ENCODE assay signal across 22 cellular contexts in the genomic region with DNA sequence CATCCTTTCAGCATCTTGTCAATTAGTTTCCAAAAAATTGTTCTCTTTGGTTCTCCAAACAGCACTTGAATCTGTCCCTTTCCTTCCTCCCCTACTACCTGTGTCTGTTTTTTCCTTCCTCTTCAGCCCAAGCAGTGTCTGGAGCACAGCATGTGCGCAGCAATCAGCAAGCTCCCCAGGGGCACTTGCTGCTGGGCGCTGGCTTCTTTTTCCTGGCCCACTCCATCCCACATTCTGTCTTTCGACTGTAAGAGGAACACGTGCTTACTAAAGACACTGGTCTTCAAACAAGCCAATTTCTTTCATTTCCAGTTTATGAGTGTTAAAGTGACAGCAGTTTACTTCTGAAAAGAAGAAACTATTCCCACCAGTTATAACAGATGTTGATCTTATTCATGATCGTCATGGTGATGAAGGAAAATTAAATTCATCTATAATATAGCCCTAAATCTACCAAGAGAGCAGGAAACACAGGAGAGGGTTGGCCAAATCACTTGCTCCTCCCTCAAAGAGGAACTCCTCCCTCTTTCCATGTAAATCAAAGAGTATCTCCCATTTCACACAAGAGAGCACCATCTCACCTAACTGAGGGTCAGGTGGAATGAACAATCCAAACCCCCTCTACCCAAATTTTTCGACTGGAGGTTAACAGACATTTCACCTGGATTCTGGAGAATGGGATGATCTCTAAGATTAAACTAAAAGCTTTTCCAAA.
DNase-seq lines count a peak whose midpoint lies in the region; ATAC-seq and TF ChIP-seq lines count a peak whose summit lies in the region.
"Had no signal": no experiment of that assay in that cellular context is flagged by ENCODE, and none has a peak within 500 bp of the region (broad histone marks: within the 10 kb centered on the region; RNA-seq: fewer than 3 reads in every experiment).

No MANE protein-coding gene starts in this region.

- H3K4me1 ChIP-seq in HUES48 (ENCODE audit: control insufficient read depth, insufficient read depth, low read length) (peaks cover 36% of the 10 kb centered on the region), foreskin keratinocyte (peaks cover 37% of the 10 kb centered on the region)

- H3K27ac ChIP-seq in HUES48 (ENCODE audit: low read depth, low read length) (peak overlapping the region; percentile 43), SK-N-MC (peak overlapping the region; percentile 48; the same call in 1 of the 2 replicates), neural cell (ENCODE audit: low read length) (no peak overlapping the region), foreskin keratinocyte (no peak overlapping the region)
- H3K27ac ChIP-seq: Peyer's patch had no signal

- H3K79me2 ChIP-seq in neural cell (replicated peaks; ENCODE audit: insufficient read depth, low read length), result peaks cover 80% of the 10 kb centered on the region

- H3K9me2 ChIP-seq in neural cell (ENCODE audit: insufficient read depth, low read length), result no peaks in the 10 kb centered on the region

- TF ChIP-seq EP300 in neural cell (conservative IDR thresholded peaks at IDR 0.05; ENCODE audit: poor library complexity, severe bottlenecking), result no peak

- H2AFZ ChIP-seq in neural cell (ENCODE audit: low read depth, low read length), result no peak overlapping the region

- no peaks in the 10 kb centered on the region for H3K27me3 ChIP-seq in HUES48 (ENCODE audit: control insufficient read depth, insufficient read depth, low read length)
- H3K27me3 ChIP-seq in neural cell (ENCODE audit: insufficient read depth, low read depth, low read length), result no peaks in the 10 kb centered on the region
- no peaks in the 10 kb centered on the region for H3K27me3 ChIP-seq in foreskin keratinocyte
- H3K27me3 ChIP-seq: Peyer's patch had no signal

- no peak for TF ChIP-seq RAD21 in neural cell (conservative IDR thresholded peaks at IDR 0.05)

- H3K9me3 ChIP-seq in HUES48 (ENCODE audit: control insufficient read depth, insufficient read depth, low read length) (no peaks in the 10 kb centered on the region), SK-N-MC (ENCODE audit: low read depth, low read length) (no peaks in the 10 kb centered on the region), neural cell (ENCODE audit: low read length) (no peaks in the 10 kb centered on the region)
- H3K9me3 ChIP-seq: Peyer's patch had no signal

- H3K4me2 ChIP-seq in neural cell (ENCODE audit: low read length), result no peak overlapping the region

- H4K20me1 ChIP-seq in neural cell (ENCODE audit: insufficient read depth), result peaks cover 12% of the 10 kb centered on the region

- H3K4me3 ChIP-seq in HUES48 (ENCODE audit: low read depth, low read length) (no peak overlapping the region), SK-N-MC (0 out of 2 replicates have a peak overlapping the region, but pooled peaks have one; percentile 4), neural cell (ENCODE audit: low read length) (peak overlapping the region; percentile 22)
- H3K4me3 ChIP-seq: Peyer's patch had no signal

- H3F3A ChIP-seq in neural cell (ENCODE audit: insufficient read depth, low read length, poor library complexity, severe bottlenecking), result no peaks in the 10 kb centered on the region

- TF ChIP-seq CTCF in neural cell (IDR thresholded peaks at IDR 0.05; ENCODE audit: poor library complexity, severe bottlenecking) (no peak), foreskin keratinocyte (conservative IDR thresholded peaks at IDR 0.05) (no peak)

- H3K9ac ChIP-seq in HUES48 (ENCODE audit: low read depth, low read length) (no peak overlapping the region), SK-N-MC (ENCODE audit: insufficient read length) (no peak overlapping the region), neural cell (ENCODE audit: low read length) (no peak overlapping the region)

- ATAC-seq in foreskin keratinocyte, result no peak
- no peak for ATAC-seq in GM21447 (IDR thresholded peaks at IDR 0.05; ENCODE audit: unreplicated experiment)
- ATAC-seq: natural killer cell treated with Interleukin-12 subunit alpha and Interleukin-12 subunit beta and Interleukin-15 and Interleukin-18, amount 100 ng/mL, for 72 hours; SK-N-SH treated with all-trans-retinoic acid at 6 μM for 48 hours had no signal

- H3K36me3 ChIP-seq in HUES48 (ENCODE audit: control insufficient read depth, insufficient read depth, low read length) (no peaks in the 10 kb centered on the region), SK-N-MC (ENCODE audit: insufficient read depth, low read length) (0 out of 2 replicates have a peak, but pooled peaks cover 3% of the 10 kb centered on the region), neural cell (ENCODE audit: insufficient read depth, low read length) (no peaks in the 10 kb centered on the region)
- H3K36me3 ChIP-seq: Peyer's patch had no signal

- DNase-seq in DMS53 (lab: John Stamatoyannopoulos, UW) (peak; percentile 3), DMS53 treated with DMSO at 0.1 percent for 48 hours (lab: John Stamatoyannopoulos, UW; ENCODE audit: unreplicated experiment) (no peak), SK-N-MC (ENCODE audit: low read depth, low spot score) (no peak), foreskin keratinocyte (no peak), C1 segment of cervical spinal cord (lab: John Stamatoyannopoulos, UW) (no peak)
- DNase-seq: 8988T; activated CD4-positive, alpha-beta T cell treated with anti-CD3 and anti-CD28 coated beads for 4 hours; activated CD8-positive, alpha-beta memory T cell treated with anti-CD3 and anti-CD28 coated beads, Interleukin-2, amount 50 U/mL, for 4 hours; activated effector memory CD4-positive, alpha-beta T cell treated with Interleukin-2 at 50 U/mL for 16 hours; effector memory CD4-positive, alpha-beta T cell; KBM-7; mesendoderm; NCI-H2029 treated with DMSO at 0.1 percent for 48 hours; Peyer's patch; posterior cingulate gyrus; stimulated activated CD8-positive, alpha-beta memory T cell treated with anti-CD3 and anti-CD28 coated beads, Interleukin-4, amount 100 ng/mL, for 48 hours; substantia nigra had no signal

TF ChIP-seq in neural cell, 6 proteins besides CTCF, POLR2A, EP300 and RAD21:
- TF ChIP-seq TAF1 (IDR thresholded peaks at IDR 0.05; ENCODE audit: low read depth), result no peak
- no peak for TF ChIP-seq EZH2 (IDR thresholded peaks at IDR 0.05; ENCODE audit: borderline replicate concordance, insufficient read depth, low read length, poor library complexity, severe bottlenecking)
- TF ChIP-seq, protein P1, sequence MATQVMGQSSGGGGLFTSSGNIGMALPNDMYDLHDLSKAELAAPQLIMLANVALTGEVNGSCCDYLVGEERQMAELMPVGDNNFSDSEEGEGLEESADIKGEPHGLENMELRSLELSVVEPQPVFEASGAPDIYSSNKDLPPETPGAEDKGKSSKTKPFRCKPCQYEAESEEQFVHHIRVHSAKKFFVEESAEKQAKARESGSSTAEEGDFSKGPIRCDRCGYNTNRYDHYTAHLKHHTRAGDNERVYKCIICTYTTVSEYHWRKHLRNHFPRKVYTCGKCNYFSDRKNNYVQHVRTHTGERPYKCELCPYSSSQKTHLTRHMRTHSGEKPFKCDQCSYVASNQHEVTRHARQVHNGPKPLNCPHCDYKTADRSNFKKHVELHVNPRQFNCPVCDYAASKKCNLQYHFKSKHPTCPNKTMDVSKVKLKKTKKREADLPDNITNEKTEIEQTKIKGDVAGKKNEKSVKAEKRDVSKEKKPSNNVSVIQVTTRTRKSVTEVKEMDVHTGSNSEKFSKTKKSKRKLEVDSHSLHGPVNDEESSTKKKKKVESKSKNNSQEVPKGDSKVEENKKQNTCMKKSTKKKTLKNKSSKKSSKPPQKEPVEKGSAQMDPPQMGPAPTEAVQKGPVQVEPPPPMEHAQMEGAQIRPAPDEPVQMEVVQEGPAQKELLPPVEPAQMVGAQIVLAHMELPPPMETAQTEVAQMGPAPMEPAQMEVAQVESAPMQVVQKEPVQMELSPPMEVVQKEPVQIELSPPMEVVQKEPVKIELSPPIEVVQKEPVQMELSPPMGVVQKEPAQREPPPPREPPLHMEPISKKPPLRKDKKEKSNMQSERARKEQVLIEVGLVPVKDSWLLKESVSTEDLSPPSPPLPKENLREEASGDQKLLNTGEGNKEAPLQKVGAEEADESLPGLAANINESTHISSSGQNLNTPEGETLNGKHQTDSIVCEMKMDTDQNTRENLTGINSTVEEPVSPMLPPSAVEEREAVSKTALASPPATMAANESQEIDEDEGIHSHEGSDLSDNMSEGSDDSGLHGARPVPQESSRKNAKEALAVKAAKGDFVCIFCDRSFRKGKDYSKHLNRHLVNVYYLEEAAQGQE (IDR thresholded peaks at IDR 0.05; ENCODE audit: borderline replicate concordance), result no peak
- no peak for TF ChIP-seq SMC3 (conservative IDR thresholded peaks at IDR 0.05; ENCODE audit: poor library complexity)
- no peak for TF ChIP-seq MXI1 (conservative IDR thresholded peaks at IDR 0.05; ENCODE audit: poor library complexity, severe bottlenecking)
- no peak for TF ChIP-seq POLR2AphosphoS5 (IDR thresholded peaks at IDR 0.05)

Comparison
In these comparisons a context has a peak if more than half of its experiments do, and no peak if none do; other contexts are left out.
1. H3K27ac ChIP-seq: peak in HUES48 (single experiment) and SK-N-MC (single experiment); none in neural cell (single experiment) and foreskin keratinocyte (single experiment).